9 cellular contexts compared by ENCODE assay signal in the genomic region with DNA sequence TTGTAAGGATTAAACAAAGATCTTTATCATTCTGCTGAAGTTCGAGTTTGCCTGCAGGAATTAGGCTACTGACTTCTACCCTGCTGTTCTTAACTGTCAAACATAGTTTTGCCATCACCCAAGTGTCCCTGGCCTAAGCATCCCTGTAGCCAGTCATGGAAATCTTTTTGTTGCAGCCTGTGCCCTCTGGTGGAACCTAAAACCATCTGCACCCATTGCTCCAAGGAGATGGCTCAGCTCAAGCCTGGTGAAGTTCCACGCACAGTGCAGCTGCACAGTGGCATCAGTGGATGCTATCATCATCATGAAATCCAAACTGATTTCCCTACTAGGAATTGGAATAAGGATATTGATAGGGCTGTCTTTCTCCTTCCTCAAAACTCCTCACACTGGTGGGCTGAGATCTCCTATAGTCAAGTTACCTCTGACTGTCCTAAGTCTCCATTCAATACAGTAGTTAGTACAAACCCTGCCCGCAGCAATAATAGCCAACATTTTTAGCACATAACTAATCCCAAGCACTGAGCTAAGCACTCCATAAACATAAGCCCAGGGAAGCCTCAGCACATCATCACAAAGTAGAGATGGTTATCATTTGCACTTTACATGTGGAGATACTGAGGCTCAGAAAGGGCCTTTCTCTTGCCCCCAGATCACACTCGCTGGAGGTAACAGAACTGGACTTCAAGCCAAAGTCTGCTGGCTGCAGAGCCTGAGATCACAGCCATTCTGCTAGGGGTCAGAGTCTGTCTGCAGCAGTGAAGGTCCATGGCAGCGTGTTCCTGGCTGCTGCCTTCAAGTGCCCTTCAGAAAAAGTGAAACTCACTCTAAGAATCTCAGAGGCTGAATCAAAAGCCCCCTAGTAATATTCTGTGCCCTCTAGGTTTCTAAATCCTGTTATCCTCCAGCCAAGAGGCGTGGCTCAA.
A peak's percentile ranks its signal among the peaks of the same experiment; 100 is the strongest.
DNase-seq lines count a peak whose midpoint lies in the region; ATAC-seq and TF ChIP-seq lines count a peak whose summit lies in the region.
"Had no signal": no experiment of that assay in that cellular context is flagged by ENCODE, and none has a peak within 500 bp of the region (broad histone marks: within the 10 kb centered on the region; RNA-seq: fewer than 3 reads in every experiment).

No MANE protein-coding gene starts in this region.

- dilution Hi-C loops in mammary epithelial cell (cut with HindIII; ENCODE audit: low sequenced_read_pairs): no loop called here

- H3K4me1 ChIP-seq in mammary epithelial cell (ENCODE audit: insufficient read depth, low read length): no peaks in the 10 kb centered on the region

- peak; percentile 41 for DNase-seq in ELR (ENCODE audit: low read depth)
- peak; percentile 27 for DNase-seq in NCI-H226
- peak; percentile 9 for DNase-seq in mammary epithelial cell
- DNase-seq in midbrain (lab: John Stamatoyannopoulos, UW): peak; percentile 55
- no peak for DNase-seq in activated naive CD4-positive, alpha-beta T cell treated with anti-CD3 and anti-CD28 coated beads, Interleukin-2, amount 10 ng/mL, durations not matched to agents 7 days and 5 days
- DNase-seq in central memory CD4-positive, alpha-beta T cell: no peak
- no peak for DNase-seq in 8988T
- DNase-seq: activated effector memory CD4-positive, alpha-beta T cell treated with Interleukin-2 at 50 U/mL for 16 hours had no signal

- no peaks in the 10 kb centered on the region for H4K20me1 ChIP-seq in mammary epithelial cell (ENCODE audit: insufficient read depth, low read length)

- no peak overlapping the region for H3K27ac Mint-ChIP-seq in activated naive CD4-positive, alpha-beta T cell treated with anti-CD3 and anti-CD28 coated beads, Interleukin-2, amount 10 ng/mL, durations not matched to agents 7 days and 5 days

- H3K79me2 ChIP-seq in mammary epithelial cell (ENCODE audit: insufficient read depth, low read length): no peaks in the 10 kb centered on the region

- H3K27me3 Mint-ChIP-seq in activated naive CD4-positive, alpha-beta T cell treated with anti-CD3 and anti-CD28 coated beads, Interleukin-2, amount 10 ng/mL, durations not matched to agents 7 days and 5 days: no peaks in the 10 kb centered on the region

- no peak overlapping the region for H3K9ac ChIP-seq in mammary epithelial cell (ENCODE audit: insufficient read depth, low read length)

- no peaks in the 10 kb centered on the region for H3K36me3 ChIP-seq in mammary epithelial cell (ENCODE audit: insufficient read depth, low read length)

- in situ Hi-C loops in mammary epithelial cell (cut with MboI; ENCODE audit: low sequenced_read_pairs in 2 of 2): loop anchor here (10.0 to 25.0 kb wide), 5 partner anchors 759 to 1497 kb away; no protein-coding TSS in a partner anchor

- H3K4me2 ChIP-seq in mammary epithelial cell (ENCODE audit: insufficient read depth, low read depth, low read length): no peak overlapping the region

- no peaks in the 10 kb centered on the region for H3K4me1 Mint-ChIP-seq in activated naive CD4-positive, alpha-beta T cell treated with anti-CD3 and anti-CD28 coated beads, Interleukin-2, amount 10 ng/mL, durations not matched to agents 7 days and 5 days

- no TSS peak for BruUV-seq in mammary epithelial cell (replicated peaks; lab: Mats Ljungman, UMichigan)

- TF ChIP-seq CTCF in mammary epithelial cell (conservative IDR thresholded peaks at IDR 0.05 in 1 of 2, IDR thresholded peaks at IDR 0.05 in 1 of 2; ENCODE audit: extremely low read depth in 1 of 2, insufficient read depth in 1 of 2, low read depth in 1 of 2, low read length in 2 of 2): peak; percentile 48 to 75

- no peak overlapping the region for H3K4me3 Mint-ChIP-seq in activated naive CD4-positive, alpha-beta T cell treated with anti-CD3 and anti-CD28 coated beads, Interleukin-2, amount 10 ng/mL, durations not matched to agents 7 days and 5 days

- H3K9me3 Mint-ChIP-seq in activated naive CD4-positive, alpha-beta T cell treated with anti-CD3 and anti-CD28 coated beads, Interleukin-2, amount 10 ng/mL, durations not matched to agents 7 days and 5 days: peaks cover 3% of the 10 kb centered on the region

- CTCF ChIA-PET in mammary epithelial cell (lab: Charles Lee; ENCODE audit: low non-redundant PET): interaction anchor here (0.7 kb wide), 1 partner anchor 17 kb away, joined by 3 read pairs; no protein-coding TSS in a partner anchor
- CTCF ChIA-PET in activated naive CD4-positive, alpha-beta T cell treated with anti-CD3 and anti-CD28 coated beads, Interleukin-2, amount 10 ng/mL, durations not matched to agents 7 days and 5 days (lab: Charles Lee): no interaction called here

- no peaks in the 10 kb centered on the region for H3K27me3 ChIP-seq in mammary epithelial cell (ENCODE audit: insufficient read depth, low read length)

- ATAC-seq in HG02840 (IDR thresholded peaks at IDR 0.05; ENCODE audit: low FRiP score, unreplicated experiment): no peak

- H3K9me3 ChIP-seq in mammary epithelial cell (replicated peaks; ENCODE audit: insufficient read depth, low read length): no peaks in the 10 kb centered on the region

- H3K36me3 Mint-ChIP-seq in activated naive CD4-positive, alpha-beta T cell treated with anti-CD3 and anti-CD28 coated beads, Interleukin-2, amount 10 ng/mL, durations not matched to agents 7 days and 5 days: no peaks in the 10 kb centered on the region

- no peak overlapping the region for H2AFZ ChIP-seq in mammary epithelial cell (ENCODE audit: low read depth, low read length)

- 45% methylated on average over 6 of the region's 6 CpGs for WGBS in mammary epithelial cell (ENCODE audit: low coverage, missing lambda C conversion rate)

- no peak overlapping the region for H3K27ac ChIP-seq in mammary epithelial cell (ENCODE audit: insufficient read depth, low read depth, low read length)

- intact Hi-C loops in mammary epithelial cell (cut with micrococcal nuclease): loop anchor here (1.0 to 2.0 kb wide), 3 partner anchors 757 to 1491 kb away; no protein-coding TSS in a partner anchor

- no peak overlapping the region for H3K4me3 ChIP-seq in mammary epithelial cell (replicated peaks in 1 of 3; ENCODE audit: insufficient read depth in 1 of 3, low read depth in 2 of 3, low read length in 3 of 3)

Comparison
In these comparisons a context has a peak if more than half of its experiments do, and no peak if none do; other contexts are left out.
1. DNase-seq: peak in ELR (single experiment), NCI-H226 (single experiment), mammary epithelial cell (single experiment) and midbrain (single experiment); none in activated naive CD4-positive, alpha-beta T cell treated with anti-CD3 and anti-CD28 coated beads, Interleukin-2, amount 10 ng/mL, durations not matched to agents 7 days and 5 days (single experiment), central memory CD4-positive, alpha-beta T cell (single experiment) and 8988T (single experiment).